ENCODE assay signal across 13 cellular contexts in genomic region chr16:8873866-8874195, GRCh38. TPM values are rescaled to one million over a fixed set of nuclear protein-coding genes. Genes with fewer than 3 reads are reported as not detected.
DNase-seq lines count a peak whose midpoint lies in the region; ATAC-seq and TF ChIP-seq lines count a peak whose summit lies in the region.
"Not testable (repeated sequence)": the region's sequence is repeated elsewhere in the genome, so short reads cannot be mapped to it uniquely, and the experiment has no call there.
"Had no signal": no experiment of that assay in that cellular context is flagged by ENCODE, and none has a peak within 500 bp of the region (broad histone marks: within the 10 kb centered on the region; RNA-seq: fewer than 3 reads in every experiment).

No MANE protein-coding gene starts in this region.

- not testable (repeated sequence) for H3K27ac ChIP-seq in Panc1 (ENCODE audit: low read length)
- H3K27ac ChIP-seq in RWPE2 (ENCODE audit: poor library complexity, severe bottlenecking) (peak overlapping the region; percentile 6), hepatocyte (peak overlapping the region; percentile 16)

- not testable (repeated sequence) for H3K9me3 Mint-ChIP-seq in CD14-positive monocyte; T-cell; activated CD8-positive, alpha-beta memory T cell treated with anti-CD3 and anti-CD28 coated beads, Interleukin-2, amount 10 ng/mL, durations not matched to agents 7 days and 5 days (ENCODE audit: low read depth); neural crest cell

- H3K4me2 ChIP-seq in hepatocyte = not testable (repeated sequence)

- intact Hi-C loops in CD14-positive monocyte (cut with micrococcal nuclease); Panc1 (cut with micrococcal nuclease; ENCODE audit: unreplicated experiment): not testable (repeated sequence)

- not testable (repeated sequence) for H4K20me1 ChIP-seq in hepatocyte (ENCODE audit: insufficient read depth, poor library complexity, severe bottlenecking)

- TF ChIP-seq CTCF in CD14-positive monocyte (IDR thresholded peaks at IDR 0.05) (peak; percentile 23), Panc1 (IDR thresholded peaks at IDR 0.05) (peak; percentile 28; the same call in 1 of the 2 replicates), RWPE2 (IDR thresholded peaks at IDR 0.05; ENCODE audit: poor library complexity, severe bottlenecking) (peak; percentile 15)
- not testable (repeated sequence) for TF ChIP-seq CTCF in hepatocyte (IDR thresholded peaks at IDR 0.05; ENCODE audit: poor library complexity); neural crest cell (conservative IDR thresholded peaks at IDR 0.05)

- H3K79me2 ChIP-seq in hepatocyte = not testable (repeated sequence)

- not testable (repeated sequence) for H3K36me3 ChIP-seq in Panc1 (ENCODE audit: control insufficient read depth, insufficient read depth, low read length); RWPE2 (ENCODE audit: low read depth); hepatocyte (replicated peaks; ENCODE audit: insufficient read depth, low read depth)

- ATAC-seq in Panc1; RWPE2 (ENCODE audit: low read depth); T-cell (replicated peaks in 1 of 4); activated CD8-positive, alpha-beta memory T cell treated with anti-CD3 and anti-CD28 coated beads, Interleukin-2, amount 10 ng/mL, durations not matched to agents 7 days and 5 days: not testable (repeated sequence)

- not testable (repeated sequence) for DNase-seq in CD14-positive monocyte (ENCODE audit: low spot score); Panc1 (ENCODE audit: low read depth, low spot score); RWPE2 (ENCODE audit: low spot score); T-cell; activated CD8-positive, alpha-beta memory T cell treated with anti-CD3 and anti-CD28 coated beads, Interleukin-2, amount 10 ng/mL, durations not matched to agents 7 days and 5 days; hepatocyte (ENCODE audit: low spot score); neural crest cell (ENCODE audit: low read depth, low spot score)

- in situ Hi-C loops in Panc1 (cut with HindIII; ENCODE audit: low pct_unique_long_range_greater_than_20kb, low sequenced_read_pairs) = not testable (repeated sequence)

- peaks cover 25% of the 10 kb centered on the region for H3K4me1 Mint-ChIP-seq in CD14-positive monocyte
- peaks cover 24 to 31% (median 29%) of the 10 kb centered on the region in 3 donors for H3K4me1 Mint-ChIP-seq in T-cell
- peaks cover 46% of the 10 kb centered on the region for H3K4me1 Mint-ChIP-seq in activated CD8-positive, alpha-beta memory T cell treated with anti-CD3 and anti-CD28 coated beads, Interleukin-2, amount 10 ng/mL, durations not matched to agents 7 days and 5 days
- peaks cover 16% of the 10 kb centered on the region for H3K4me1 Mint-ChIP-seq in neural crest cell

- H3K4me1 ChIP-seq in Panc1 (ENCODE audit: control insufficient read depth, insufficient read depth, low read length) = peaks cover 18% of the 10 kb centered on the region
- peaks cover 21% of the 10 kb centered on the region for H3K4me1 ChIP-seq in RWPE2 (ENCODE audit: insufficient read depth, poor library complexity, severe bottlenecking)
- H3K4me1 ChIP-seq in hepatocyte (ENCODE audit: insufficient read depth) = peaks cover 15% of the 10 kb centered on the region

- not testable (repeated sequence) for H3K36me3 Mint-ChIP-seq in CD14-positive monocyte; T-cell; activated CD8-positive, alpha-beta memory T cell treated with anti-CD3 and anti-CD28 coated beads, Interleukin-2, amount 10 ng/mL, durations not matched to agents 7 days and 5 days; neural crest cell (ENCODE audit: low read depth)

- POLR2A ChIA-PET in Panc1 (lab: Charles Lee) (interaction anchor here (0.5 to 0.7 kb wide), 3 partner anchors 20 to 89 kb away, joined by 5 to 6 read pairs (median 5); no protein-coding TSS in a partner anchor), T-cell (lab: Charles Lee) (interaction anchor here in 1 of 2 donors (0.6 kb wide), 1 partner anchor 57 kb away, joined by 3 read pairs; no protein-coding TSS in a partner anchor)

- CTCF ChIA-PET in Panc1 (lab: Charles Lee) = interaction anchor here (0.7 kb wide), 2 partner anchors 11 to 12 kb away, joined by 3 to 4 read pairs; no protein-coding TSS in a partner anchor
- CTCF ChIA-PET in T-cell (lab: Charles Lee) = interaction anchor here in 1 of 2 donors (0.6 kb wide), 1 partner anchor 58 kb away, joined by 3 read pairs; no protein-coding TSS in a partner anchor
- CTCF ChIA-PET in activated CD8-positive, alpha-beta memory T cell treated with anti-CD3 and anti-CD28 coated beads, Interleukin-2, amount 10 ng/mL, durations not matched to agents 7 days and 5 days (lab: Charles Lee) = interaction anchor here (0.7 to 1.6 kb wide), 9 partner anchors 9 to 280 kb away, joined by 3 to 6 read pairs (median 3); partner anchors contain the start of gene LITAFD

- H3K4me3 ChIP-seq in Panc1 (ENCODE audit: low read depth in 2 of 2, low read length in 2 of 2); RWPE2 (ENCODE audit: severe bottlenecking); hepatocyte: not testable (repeated sequence)

- not testable (repeated sequence) for BruUV-seq in Panc1 (replicated peaks; lab: Mats Ljungman, UMichigan)

- H3K9me2 ChIP-seq in hepatocyte (replicated peaks; ENCODE audit: insufficient read depth) = not testable (repeated sequence)

- WGBS in hepatocyte (ENCODE audit: low lambda C conversion rate, missing lambda C conversion rate) = 97% methylated on average over 7 of the region's 7 CpGs

- not testable (repeated sequence) for H3K4me3 Mint-ChIP-seq in CD14-positive monocyte; T-cell; activated CD8-positive, alpha-beta memory T cell treated with anti-CD3 and anti-CD28 coated beads, Interleukin-2, amount 10 ng/mL, durations not matched to agents 7 days and 5 days
- H3K4me3 Mint-ChIP-seq in neural crest cell = peak overlapping the region; percentile 27

- H2AFZ ChIP-seq in hepatocyte = not testable (repeated sequence)

- H3K27me3 Mint-ChIP-seq in CD14-positive monocyte (ENCODE audit: low read depth in 3 of 3); T-cell; activated CD8-positive, alpha-beta memory T cell treated with anti-CD3 and anti-CD28 coated beads, Interleukin-2, amount 10 ng/mL, durations not matched to agents 7 days and 5 days; neural crest cell (ENCODE audit: low read depth): not testable (repeated sequence)

- H3K27ac Mint-ChIP-seq in CD14-positive monocyte; neural crest cell (ENCODE audit: unreplicated experiment): not testable (repeated sequence)
- H3K27ac Mint-ChIP-seq in T-cell = peak overlapping the region; percentile 34 to 61
- peak overlapping the region; percentile 32 for H3K27ac Mint-ChIP-seq in activated CD8-positive, alpha-beta memory T cell treated with anti-CD3 and anti-CD28 coated beads, Interleukin-2, amount 10 ng/mL, durations not matched to agents 7 days and 5 days

- not testable (repeated sequence) for H3K27me3 ChIP-seq in Panc1 (ENCODE audit: control insufficient read depth, insufficient read depth, low read length); RWPE2 (ENCODE audit: insufficient read depth, poor library complexity, severe bottlenecking); hepatocyte

- H3K9me3 ChIP-seq in Panc1 (ENCODE audit: control insufficient read depth, insufficient read depth, low read depth, low read length); RWPE2 (ENCODE audit: severe bottlenecking); hepatocyte (ENCODE audit: low read depth): not testable (repeated sequence)

RNA-seq across cellular contexts. Expression of gene CARHSP1, which starts 5.0 kb away (rescaled TPM):
- polyA plus RNA-seq in CD14-positive monocyte (10 to 100 TPM; 52.0 to 60.3 TPM), hepatocyte (164 and 167 TPM in 2 replicates)
- total RNA-seq in Panc1 (2021; ENCODE audit: unreplicated experiment) (158 TPM), T-cell (10 to 100 TPM; 32.9 to 44.3 (median 41.8) TPM), hepatocyte (113 and 140 TPM in 2 replicates), neural crest cell (147 and 152 TPM in 2 replicates)
- 262 TPM for polyA plus RNA-seq in Panc1 (2012; ENCODE audit: insufficient read length)
- 100 to 1,000 TPM; 142 to 176 TPM for total RNA-seq in activated CD8-positive, alpha-beta memory T cell treated with anti-CD3 and anti-CD28 coated beads, Interleukin-2, amount 10 ng/mL, durations not matched to agents 7 days and 5 days

RNA-seq across cellular contexts. Expression of gene LITAFD, which starts 8.3 kb away (rescaled TPM):
- polyA plus RNA-seq in CD14-positive monocyte (not detected), hepatocyte (not detected in 2 replicates)
- total RNA-seq in Panc1 (2021; ENCODE audit: unreplicated experiment) (not detected), T-cell (not detected), hepatocyte (not detected in 2 replicates), neural crest cell (not detected in 2 replicates)
- not detected for polyA plus RNA-seq in Panc1 (2012; ENCODE audit: insufficient read length)
- not detected for total RNA-seq in activated CD8-positive, alpha-beta memory T cell treated with anti-CD3 and anti-CD28 coated beads, Interleukin-2, amount 10 ng/mL, durations not matched to agents 7 days and 5 days
- total RNA-seq: A673; Caco-2; Calu3; CD4-positive, CD25-positive, alpha-beta regulatory T cell; CD8-positive, alpha-beta T cell had no signal
- polyA plus RNA-seq: AG04450; CD4-positive, CD25-positive, alpha-beta regulatory T cell had no signal
